8 cellular contexts compared by ENCODE assay signal in the genomic region with DNA sequence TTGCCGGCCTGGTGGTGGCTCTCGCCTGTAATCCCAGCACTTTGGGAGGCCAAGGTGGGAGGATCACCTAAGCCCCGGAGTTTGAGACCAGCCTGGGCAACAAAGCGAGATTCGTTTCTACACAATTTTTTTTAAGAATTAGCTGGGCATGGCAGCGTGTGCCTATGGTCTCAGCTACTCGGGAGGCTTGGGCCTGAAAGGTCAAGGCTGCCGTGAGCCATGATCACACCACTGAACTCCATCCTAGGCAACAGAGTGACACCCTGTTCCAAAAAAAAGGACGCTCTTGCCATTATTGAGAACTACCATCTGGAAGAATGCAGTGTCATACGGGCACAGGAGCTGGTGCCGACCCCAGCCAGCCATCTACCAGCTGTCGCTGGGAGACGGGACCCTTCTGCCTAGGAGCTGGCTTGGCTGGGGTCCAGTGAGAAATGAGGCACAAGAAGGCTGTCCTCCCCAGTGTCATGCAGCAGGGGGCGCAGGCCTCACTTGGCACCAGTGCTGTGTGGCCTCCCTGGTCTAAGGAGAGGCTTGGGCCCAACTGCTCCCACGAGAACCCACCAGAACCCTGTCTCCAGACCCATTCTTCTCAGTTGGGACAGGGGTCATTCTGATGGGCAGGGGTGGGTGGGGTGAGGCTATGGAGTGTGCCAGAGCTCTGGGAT. TPM values are rescaled to one million over a fixed set of nuclear protein-coding genes. Genes with fewer than 3 reads are reported as not detected.
DNase-seq lines count a peak whose midpoint lies in the region; ATAC-seq and TF ChIP-seq lines count a peak whose summit lies in the region.

No MANE protein-coding gene starts in this region.

- DNase-seq in ELR (ENCODE audit: low read depth), result peak; percentile 81
- DNase-seq in Kasumi-1 (lab: John Stamatoyannopoulos, UW), result peak; percentile 62 to 68
- peak; percentile 80 for DNase-seq in MCF 10A (ENCODE audit: unreplicated experiment)
- DNase-seq in left kidney (ENCODE audit: low read depth, low spot score), result peak; percentile 66
- peak; percentile 55 to 59 for DNase-seq in stimulated activated CD4-positive, alpha-beta T cell treated with anti-CD3 and anti-CD28 coated beads, Interleukin-4, amount 100 ng/mL, for 48 hours (ENCODE audit: low read depth in 2 of 2)

- H3K27ac Mint-ChIP-seq in MCF 10A (ENCODE audit: low read depth, unreplicated experiment), result no peak overlapping the region

- POLR2A ChIA-PET in MCF 10A (lab: Yijun Ruan, JAX), result interaction anchor here (1.0 to 1.6 kb wide), 2 partner anchors 10 to 12 kb away, joined by 5 to 6 read pairs; no protein-coding TSS in a partner anchor

- no peak overlapping the region for H3K4me3 Mint-ChIP-seq in MCF 10A (ENCODE audit: unreplicated experiment)

- no peaks in the 10 kb centered on the region for H3K27me3 Mint-ChIP-seq in MCF 10A (ENCODE audit: insufficient read depth, unreplicated experiment)

- CTCF ChIA-PET in MCF 10A (lab: Yijun Ruan, JAX), result interaction anchor here (0.5 to 2.9 kb wide), 10 partner anchors 10 to 350 kb away, joined by 3 to 15 read pairs (median 4); no protein-coding TSS in a partner anchor

- TF ChIP-seq CTCF in WI38 (IDR thresholded peaks at IDR 0.05; ENCODE audit: low read depth, low read length), result peak; percentile 42
- TF ChIP-seq CTCF in MCF 10A (IDR thresholded peaks at IDR 0.05; ENCODE audit: unreplicated experiment), result peak; percentile 60

- intact Hi-C loops in MCF 10A (cut with micrococcal nuclease), result no loop called here

- no peaks in the 10 kb centered on the region for H3K4me1 Mint-ChIP-seq in MCF 10A (ENCODE audit: insufficient read depth, unreplicated experiment)

- peaks cover 73% of the 10 kb centered on the region for H3K36me3 Mint-ChIP-seq in MCF 10A (ENCODE audit: insufficient read depth, unreplicated experiment)

- no TSS peak for BruUV-seq in MCF 10A (replicated peaks; lab: Mats Ljungman, UMichigan)

- no peaks in the 10 kb centered on the region for H3K9me3 Mint-ChIP-seq in MCF 10A (ENCODE audit: unreplicated experiment)

- no peak overlapping the region for H3K4me3 ChIP-seq in WI38 (ENCODE audit: low read depth, low read length)

- no peak for ATAC-seq in HG03432 (IDR thresholded peaks at IDR 0.05; ENCODE audit: unreplicated experiment)
- no peak for ATAC-seq in GM18909 (IDR thresholded peaks at IDR 0.05; ENCODE audit: poor library complexity, unreplicated experiment)

RNA-seq across cellular contexts. Expression of a gene that starts 12.2 kb away (rescaled TPM):
- total RNA-seq in MCF 10A (2022), result 27.0 and 39.8 TPM in 2 replicates

RNA-seq across cellular contexts. Expression of a gene that starts 33.9 kb away (rescaled TPM):
- 91.3 and 101 TPM in 2 replicates for total RNA-seq in MCF 10A (2022)

RNA-seq across cellular contexts. Expression of a gene that starts 43.2 kb away (rescaled TPM):
- total RNA-seq in MCF 10A (2022), result not detected in 2 replicates

RNA-seq across cellular contexts. Expression of a gene that starts 47.0 kb away (rescaled TPM):
- not detected in 2 replicates for total RNA-seq in MCF 10A (2022)

RNA-seq across cellular contexts. Expression of a gene that starts 49.8 kb away (rescaled TPM):
- total RNA-seq in MCF 10A (2022), result 71.7 and 83.5 TPM in 2 replicates
